In genomic region chr1:109773203-109773899, GRCh38 we compare ENCODE assay signal across 1 cellular context.
TF ChIP-seq lines count a peak whose summit lies in the region.

No MANE protein-coding gene starts in this region.

TF ChIP-seq in HepG2, 621 proteins besides CTCF, POLR2A, EP300 and RAD21 (continued from another document and continues in another):
- TF ChIP-seq TFE3 (CRISPR knock-in tag; IDR thresholded peaks at IDR 0.05) (peak; percentile 38; the same call in 1 of the 2 replicates), YEATS2 (CRISPR knock-in tag; IDR thresholded peaks at IDR 0.05; ENCODE audit: borderline replicate concordance) (peak; percentile 59; the same call in 1 of the 2 replicates), ZNF83 (CRISPR knock-in tag; IDR thresholded peaks at IDR 0.05; ENCODE audit: borderline replicate concordance) (no peak), ZNF253 (CRISPR knock-in tag; IDR thresholded peaks at IDR 0.05; ENCODE audit: borderline replicate concordance) (no peak), SOX13 (IDR thresholded peaks at IDR 0.05) (no peak), SOX13 (CRISPR knock-in tag; conservative IDR thresholded peaks at IDR 0.05 in 1 of 2, IDR thresholded peaks at IDR 0.05 in 1 of 2) (0 out of 4 replicates have a peak, but pooled peaks of 1 of the 2 experiments have one; percentile 29), ZNF335 (CRISPR knock-in tag; IDR thresholded peaks at IDR 0.05) (0 out of 2 replicates have a peak, but pooled peaks have one; percentile 62), HOXA7 (CRISPR knock-in tag; IDR thresholded peaks at IDR 0.05) (no peak), MED1 (CRISPR knock-in tag; IDR thresholded peaks at IDR 0.05) (peak; percentile 45; the same call in 1 of the 2 replicates), ZNF430 (CRISPR knock-in tag; IDR thresholded peaks at IDR 0.05) (no peak), MBNL3 (CRISPR knock-in tag; conservative IDR thresholded peaks at IDR 0.05) (no peak), SRSF4 (IDR thresholded peaks at IDR 0.05; ENCODE audit: low read depth, low read length, poor library complexity, severe bottlenecking) (no peak), PATZ1 (CRISPR knock-in tag; IDR thresholded peaks at IDR 0.05) (no peak), ZNF329 (CRISPR knock-in tag; IDR thresholded peaks at IDR 0.05; ENCODE audit: low read depth) (no peak), NFKBIZ (CRISPR knock-in tag; IDR thresholded peaks at IDR 0.05) (no peak), MIER3 (CRISPR knock-in tag; IDR thresholded peaks at IDR 0.05; ENCODE audit: borderline replicate concordance) (0 out of 2 replicates have a peak, but pooled peaks have one; percentile 42), ZNF709 (CRISPR knock-in tag; IDR thresholded peaks at IDR 0.05) (no peak), ZNF800 (CRISPR knock-in tag; IDR thresholded peaks at IDR 0.05) (no peak), HBP1 (CRISPR knock-in tag; IDR thresholded peaks at IDR 0.05; ENCODE audit: low read depth) (no peak), CSRNP1 (CRISPR knock-in tag; IDR thresholded peaks at IDR 0.05) (no peak), FOXP4 (CRISPR knock-in tag; IDR thresholded peaks at IDR 0.05) (no peak), NCOA1 (CRISPR knock-in tag; IDR thresholded peaks at IDR 0.05) (no peak), AGO1 (IDR thresholded peaks at IDR 0.05; ENCODE audit: low read depth, low read length, poor library complexity, severe bottlenecking) (no peak), NCOA5 (CRISPR knock-in tag; IDR thresholded peaks at IDR 0.05) (no peak), TRAFD1 (CRISPR knock-in tag; IDR thresholded peaks at IDR 0.05; ENCODE audit: borderline replicate concordance) (no peak), FOXO1 (CRISPR knock-in tag; IDR thresholded peaks at IDR 0.05) (no peak), ZBTB21 (CRISPR knock-in tag; IDR thresholded peaks at IDR 0.05) (no peak), ZNF225 (CRISPR knock-in tag; IDR thresholded peaks at IDR 0.05) (no peak), ZNF619 (CRISPR knock-in tag; IDR thresholded peaks at IDR 0.05) (no peak), HHEX (CRISPR knock-in tag; IDR thresholded peaks at IDR 0.05) (no peak), ZNF614 (CRISPR knock-in tag; IDR thresholded peaks at IDR 0.05; ENCODE audit: borderline replicate concordance) (no peak), GTF3A (CRISPR knock-in tag; conservative IDR thresholded peaks at IDR 0.05) (peak; percentile 79; the same call in 1 of the 2 replicates), IRF2 (CRISPR knock-in tag; IDR thresholded peaks at IDR 0.05) (0 out of 2 replicates have a peak, but pooled peaks have one; percentile 60), ZNF350 (CRISPR knock-in tag; IDR thresholded peaks at IDR 0.05; ENCODE audit: borderline replicate concordance, low read depth) (no peak; the same call in 1 of the 2 replicates), ZNF674 (CRISPR knock-in tag; IDR thresholded peaks at IDR 0.05; ENCODE audit: low read depth) (no peak), ZC3H13 (CRISPR knock-in tag; IDR thresholded peaks at IDR 0.05) (no peak), HNRNPLL (IDR thresholded peaks at IDR 0.05; ENCODE audit: low read depth, low read length, poor library complexity, severe bottlenecking) (no peak), THRA (CRISPR knock-in tag; IDR thresholded peaks at IDR 0.05; ENCODE audit: borderline replicate concordance) (0 out of 2 replicates have a peak, but pooled peaks have one; percentile 38)
- TF ChIP-seq, protein P1, sequence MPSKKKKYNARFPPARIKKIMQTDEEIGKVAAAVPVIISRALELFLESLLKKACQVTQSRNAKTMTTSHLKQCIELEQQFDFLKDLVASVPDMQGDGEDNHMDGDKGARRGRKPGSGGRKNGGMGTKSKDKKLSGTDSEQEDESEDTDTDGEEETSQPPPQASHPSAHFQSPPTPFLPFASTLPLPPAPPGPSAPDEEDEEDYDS (CRISPR knock-in tag; IDR thresholded peaks at IDR 0.05) = peak; percentile 36; the same call in 1 of the 2 replicates
- TF ChIP-seq, protein P2, sequence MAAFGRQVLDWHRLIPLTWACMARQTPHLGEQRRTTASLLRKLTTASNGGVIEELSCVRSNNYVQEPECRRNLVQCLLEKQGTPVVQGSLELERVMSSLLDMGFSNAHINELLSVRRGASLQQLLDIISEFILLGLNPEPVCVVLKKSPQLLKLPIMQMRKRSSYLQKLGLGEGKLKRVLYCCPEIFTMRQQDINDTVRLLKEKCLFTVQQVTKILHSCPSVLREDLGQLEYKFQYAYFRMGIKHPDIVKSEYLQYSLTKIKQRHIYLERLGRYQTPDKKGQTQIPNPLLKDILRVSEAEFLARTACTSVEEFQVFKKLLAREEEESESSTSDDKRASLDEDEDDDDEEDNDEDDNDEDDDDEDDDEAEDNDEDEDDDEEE (CRISPR knock-in tag; IDR thresholded peaks at IDR 0.05) = no peak
- TF ChIP-seq, protein P3, sequence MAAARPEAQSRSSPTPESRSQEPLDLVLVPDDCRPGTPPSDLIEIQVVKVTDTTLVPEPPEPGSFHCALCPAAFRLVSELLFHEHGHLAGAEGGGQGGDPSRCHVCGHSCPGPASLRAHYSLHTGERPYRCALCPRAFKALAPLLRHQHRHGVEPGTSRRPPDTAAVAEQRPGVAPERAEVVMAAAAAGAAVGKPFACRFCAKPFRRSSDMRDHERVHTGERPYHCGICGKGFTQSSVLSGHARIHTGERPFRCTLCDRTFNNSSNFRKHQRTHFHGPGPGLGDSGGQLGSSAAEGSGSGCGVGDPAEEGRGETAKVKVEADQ (CRISPR knock-in tag; IDR thresholded peaks at IDR 0.05; ENCODE audit: borderline replicate concordance) = no peak
- TF ChIP-seq, protein P4, sequence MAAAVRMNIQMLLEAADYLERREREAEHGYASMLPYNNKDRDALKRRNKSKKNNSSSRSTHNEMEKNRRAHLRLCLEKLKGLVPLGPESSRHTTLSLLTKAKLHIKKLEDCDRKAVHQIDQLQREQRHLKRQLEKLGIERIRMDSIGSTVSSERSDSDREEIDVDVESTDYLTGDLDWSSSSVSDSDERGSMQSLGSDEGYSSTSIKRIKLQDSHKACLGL (CRISPR knock-in tag; IDR thresholded peaks at IDR 0.05) = 0 out of 2 replicates have a peak, but pooled peaks have one; percentile 15
- TF ChIP-seq, protein P5, sequence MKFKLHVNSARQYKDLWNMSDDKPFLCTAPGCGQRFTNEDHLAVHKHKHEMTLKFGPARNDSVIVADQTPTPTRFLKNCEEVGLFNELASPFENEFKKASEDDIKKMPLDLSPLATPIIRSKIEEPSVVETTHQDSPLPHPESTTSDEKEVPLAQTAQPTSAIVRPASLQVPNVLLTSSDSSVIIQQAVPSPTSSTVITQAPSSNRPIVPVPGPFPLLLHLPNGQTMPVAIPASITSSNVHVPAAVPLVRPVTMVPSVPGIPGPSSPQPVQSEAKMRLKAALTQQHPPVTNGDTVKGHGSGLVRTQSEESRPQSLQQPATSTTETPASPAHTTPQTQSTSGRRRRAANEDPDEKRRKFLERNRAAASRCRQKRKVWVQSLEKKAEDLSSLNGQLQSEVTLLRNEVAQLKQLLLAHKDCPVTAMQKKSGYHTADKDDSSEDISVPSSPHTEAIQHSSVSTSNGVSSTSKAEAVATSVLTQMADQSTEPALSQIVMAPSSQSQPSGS (CRISPR knock-in tag; IDR thresholded peaks at IDR 0.05) = 0 out of 2 replicates have a peak, but pooled peaks have one; percentile 58
